In the genomic region with DNA sequence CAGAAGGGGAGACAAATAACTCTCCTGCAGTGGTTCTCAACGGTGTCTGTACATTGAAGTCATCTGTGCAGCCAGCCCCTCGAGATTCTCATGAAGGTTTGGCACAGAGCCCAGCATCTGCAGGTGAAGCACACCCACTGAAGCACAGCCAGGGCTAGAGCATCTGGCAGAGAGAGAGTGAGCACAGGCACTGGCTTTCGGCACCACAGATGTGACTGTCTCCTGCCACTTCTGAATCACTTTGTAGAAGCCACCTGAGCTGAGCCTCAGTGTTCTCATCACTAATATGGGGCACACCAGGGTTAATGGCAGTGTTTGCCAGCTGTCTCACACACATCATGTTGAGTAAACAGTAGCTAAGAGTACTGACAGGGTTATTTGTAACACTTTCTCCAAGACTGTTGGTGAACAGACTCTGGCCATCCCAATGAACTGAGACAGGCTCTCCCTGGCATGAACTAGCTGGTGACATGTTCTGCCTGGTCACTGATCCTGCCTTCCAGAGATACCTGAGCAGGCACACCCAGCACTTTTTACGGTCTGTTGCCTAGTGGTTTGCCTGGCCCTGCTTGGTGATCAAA, we compare ENCODE assay signal across 8 cellular contexts. TPM values are rescaled to one million over a fixed set of nuclear protein-coding genes. Genes with fewer than 3 reads are reported as not detected.
DNase-seq lines count a peak whose midpoint lies in the region; ATAC-seq, FAIRE-seq and TF ChIP-seq lines count a peak whose summit lies in the region.

No MANE protein-coding gene starts in this region.

- H3F3A ChIP-seq in DOHH2 (ENCODE audit: control insufficient read depth, insufficient read depth) (peaks cover 24% of the 10 kb centered on the region), smooth muscle cell (ENCODE audit: low read depth) (peaks cover 7% of the 10 kb centered on the region)

- peak overlapping the region; percentile 87 for H3K4me2 ChIP-seq in DOHH2 (ENCODE audit: low read length)
- peak overlapping the region; percentile 51 for H3K4me2 ChIP-seq in smooth muscle cell

- peak overlapping the region; percentile 85 for H3K27ac Mint-ChIP-seq in dendritic cell treated with granulocyte-macrophage colony-stimulating factor and Interleukin-4, amounts not matched to agents 40 ng/mL and 50 ng/mL, for 4 days

- no peaks in the 10 kb centered on the region for H3K27me3 ChIP-seq in DOHH2 (ENCODE audit: control insufficient read depth, low read length)
- no peaks in the 10 kb centered on the region for H3K27me3 ChIP-seq in smooth muscle cell (ENCODE audit: low read depth)

- peaks cover 84% of the 10 kb centered on the region for H3K4me1 Mint-ChIP-seq in dendritic cell treated with granulocyte-macrophage colony-stimulating factor and Interleukin-4, amounts not matched to agents 40 ng/mL and 50 ng/mL, for 4 days (ENCODE audit: low read depth)

- H3K27ac ChIP-seq in DOHH2 (ENCODE audit: low read depth, low read length), result peak overlapping the region; percentile 82
- H3K27ac ChIP-seq in smooth muscle cell (ENCODE audit: low read depth), result peak overlapping the region; percentile 70

- H3K4me3 Mint-ChIP-seq in dendritic cell treated with granulocyte-macrophage colony-stimulating factor and Interleukin-4, amounts not matched to agents 40 ng/mL and 50 ng/mL, for 4 days, result no peak overlapping the region

- DNase-seq in NCI-H774 (lab: John Stamatoyannopoulos, UW), result peak; percentile 57
- DNase-seq in smooth muscle cell (lab: John Stamatoyannopoulos, UW; ENCODE audit: unreplicated experiment), result no peak
- no peak for DNase-seq in NCI-H446 (lab: John Stamatoyannopoulos, UW)
- no peak for DNase-seq in NCI-H226
- DNase-seq in urothelium cell line (ENCODE audit: low spot score), result no peak

- no peaks in the 10 kb centered on the region for H3K27me3 Mint-ChIP-seq in dendritic cell treated with granulocyte-macrophage colony-stimulating factor and Interleukin-4, amounts not matched to agents 40 ng/mL and 50 ng/mL, for 4 days

- ATAC-seq in HG02642 (IDR thresholded peaks at IDR 0.05; ENCODE audit: poor library complexity, unreplicated experiment), result peak; percentile 70

- TF ChIP-seq CTCF in DOHH2 (IDR thresholded peaks at IDR 0.05; ENCODE audit: low read depth, low read length, poor library complexity, severe bottlenecking), result no peak
- TF ChIP-seq CTCF in smooth muscle cell (IDR thresholded peaks at IDR 0.05; ENCODE audit: borderline replicate concordance, insufficient read depth, poor library complexity, severe bottlenecking), result no peak

- no peak overlapping the region for H2AFZ ChIP-seq in smooth muscle cell (ENCODE audit: low read depth)

- H3K9me3 Mint-ChIP-seq in dendritic cell treated with granulocyte-macrophage colony-stimulating factor and Interleukin-4, amounts not matched to agents 40 ng/mL and 50 ng/mL, for 4 days, result no peaks in the 10 kb centered on the region

- peaks cover 67% of the 10 kb centered on the region for H3K36me3 ChIP-seq in DOHH2 (ENCODE audit: control insufficient read depth, low read length)
- H3K36me3 ChIP-seq in smooth muscle cell (ENCODE audit: low read depth), result no peaks in the 10 kb centered on the region

- 88% methylated on average over 4 of the region's 4 CpGs for WGBS in smooth muscle cell (ENCODE audit: low lambda C conversion rate)

- H4K20me1 ChIP-seq in DOHH2 (ENCODE audit: control insufficient read depth, insufficient read depth, low read depth, low read length) (peaks cover 28% of the 10 kb centered on the region), smooth muscle cell (ENCODE audit: low read depth) (peaks cover 94% of the 10 kb centered on the region)

- H3K4me3 ChIP-seq in DOHH2 (ENCODE audit: low read length) (peak overlapping the region; percentile 50), smooth muscle cell (no peak overlapping the region)

- H3K9me3 ChIP-seq in DOHH2 (ENCODE audit: control insufficient read depth, insufficient read depth, low read length) (no peaks in the 10 kb centered on the region), smooth muscle cell (replicated peaks; ENCODE audit: low read depth) (no peaks in the 10 kb centered on the region)

- H3K79me2 ChIP-seq in DOHH2 (ENCODE audit: control insufficient read depth, low read length) (peaks cover 73% of the 10 kb centered on the region), smooth muscle cell (ENCODE audit: low read depth) (peaks cover 59% of the 10 kb centered on the region)

- H3K9me2 ChIP-seq in DOHH2 (replicated peaks; ENCODE audit: control insufficient read depth, low read length), result no peaks in the 10 kb centered on the region

- H3K4me1 ChIP-seq in DOHH2 (ENCODE audit: control insufficient read depth, low read length), result peaks cover 70% of the 10 kb centered on the region
- peaks cover 8% of the 10 kb centered on the region for H3K4me1 ChIP-seq in smooth muscle cell (ENCODE audit: low read depth)

- H3K36me3 Mint-ChIP-seq in dendritic cell treated with granulocyte-macrophage colony-stimulating factor and Interleukin-4, amounts not matched to agents 40 ng/mL and 50 ng/mL, for 4 days (ENCODE audit: low read depth), result peaks cover 86% of the 10 kb centered on the region

- intact Hi-C loops in dendritic cell treated with granulocyte-macrophage colony-stimulating factor and Interleukin-4, amounts not matched to agents 40 ng/mL and 50 ng/mL, for 4 days (cut with micrococcal nuclease), result loop anchor here (5.0 kb wide), 1 partner anchor 34 kb away; no protein-coding TSS in a partner anchor

- H3K9ac ChIP-seq in smooth muscle cell (ENCODE audit: low read depth), result no peak overlapping the region

- FAIRE-seq in urothelium cell line (lab: Jason Lieb, UNC), result no peak

RNA-seq across cellular contexts. Expression of a gene that starts 10.9 kb away (rescaled TPM):
- total RNA-seq in smooth muscle cell, result not detected in 2 replicates
- 0.39 and 1.0 TPM in 2 replicates for polyA plus RNA-seq in smooth muscle cell

RNA-seq across cellular contexts. Expression of a gene that starts 12.4 kb away (rescaled TPM):
- 15.6 and 17.1 TPM in 2 replicates for total RNA-seq in smooth muscle cell
- polyA plus RNA-seq in smooth muscle cell, result 25.3 and 29.5 TPM in 2 replicates

RNA-seq across cellular contexts. Expression of a gene that starts 21.0 kb away (rescaled TPM):
- total RNA-seq in smooth muscle cell, result 1.0 and 4.2 TPM in 2 replicates
- polyA plus RNA-seq in smooth muscle cell, result 0.67 TPM in 1 of 2 replicates, not detected in the other

RNA-seq across cellular contexts. Expression of a gene that starts 21.2 kb away (rescaled TPM):
- 92.8 and 113 TPM in 2 replicates for total RNA-seq in smooth muscle cell
- 152 and 158 TPM in 2 replicates for polyA plus RNA-seq in smooth muscle cell

RNA-seq across cellular contexts. Expression of a gene that starts 35.3 kb away (rescaled TPM):
- 0.27 and 0.45 TPM in 2 replicates for total RNA-seq in smooth muscle cell
- polyA plus RNA-seq in smooth muscle cell, result 0.18 and 0.70 TPM in 2 replicates
